21 cellular contexts compared by ENCODE assay signal in genomic region chr10:107689318-107689717, GRCh38.
DNase-seq lines count a peak whose midpoint lies in the region; ATAC-seq lines count a peak whose summit lies in the region.
"Had no signal": no experiment of that assay in that cellular context is flagged by ENCODE, and none has a peak within 500 bp of the region (broad histone marks: within the 10 kb centered on the region; RNA-seq: fewer than 3 reads in every experiment).

No MANE protein-coding gene starts in this region.

- H3K4me3 Mint-ChIP-seq in dendritic cell treated with granulocyte-macrophage colony-stimulating factor and Interleukin-4, amounts not matched to agents 40 ng/mL and 50 ng/mL, for 4 days, result peak overlapping the region; percentile 51
- H3K4me3 Mint-ChIP-seq in activated T-helper 17 cell treated with anti-CD3 and anti-CD28 coated beads, Interleukin-2, amount 50 U/mL, for 72 hours, result no peak overlapping the region
- H3K4me3 Mint-ChIP-seq: CD4-positive, CD25-positive, alpha-beta regulatory T cell; naive thymus-derived CD8-positive, alpha-beta T cell; T-helper 17 cell had no signal

- no peaks in the 10 kb centered on the region for H3K36me3 Mint-ChIP-seq in dendritic cell treated with granulocyte-macrophage colony-stimulating factor and Interleukin-4, amounts not matched to agents 40 ng/mL and 50 ng/mL, for 4 days (ENCODE audit: low read depth)
- no peaks in the 10 kb centered on the region for H3K36me3 Mint-ChIP-seq in activated T-helper 17 cell treated with anti-CD3 and anti-CD28 coated beads, Interleukin-2, amount 50 U/mL, for 72 hours (ENCODE audit: low read depth)
- H3K36me3 Mint-ChIP-seq: CD4-positive, CD25-positive, alpha-beta regulatory T cell had no signal

- H3K4me1 Mint-ChIP-seq in dendritic cell treated with granulocyte-macrophage colony-stimulating factor and Interleukin-4, amounts not matched to agents 40 ng/mL and 50 ng/mL, for 4 days (ENCODE audit: low read depth), result peaks cover 61% of the 10 kb centered on the region
- no peaks in the 10 kb centered on the region for H3K4me1 Mint-ChIP-seq in activated T-helper 17 cell treated with anti-CD3 and anti-CD28 coated beads, Interleukin-2, amount 50 U/mL, for 72 hours
- H3K4me1 Mint-ChIP-seq: T-helper 17 cell had no signal

- no peaks in the 10 kb centered on the region for H3K27me3 Mint-ChIP-seq in dendritic cell treated with granulocyte-macrophage colony-stimulating factor and Interleukin-4, amounts not matched to agents 40 ng/mL and 50 ng/mL, for 4 days
- no peaks in the 10 kb centered on the region for H3K27me3 Mint-ChIP-seq in activated T-helper 17 cell treated with anti-CD3 and anti-CD28 coated beads, Interleukin-2, amount 50 U/mL, for 72 hours
- H3K27me3 Mint-ChIP-seq: CD4-positive, CD25-positive, alpha-beta regulatory T cell; naive thymus-derived CD8-positive, alpha-beta T cell; progenitor cell of endocrine pancreas; T-helper 17 cell had no signal

- DNase-seq in MV-4-11 (lab: John Stamatoyannopoulos, UW) (peak; percentile 93), ecto neural progenitor cell (ENCODE audit: low spot score) (no peak), hypothalamus (lab: John Stamatoyannopoulos, UW) (no peak)
- DNase-seq in activated CD4-positive, CD25-positive, alpha-beta regulatory T cell (lab: John Stamatoyannopoulos, UW), result no peak
- DNase-seq: activated CD4-positive, CD25-positive, alpha-beta regulatory T cell treated with anti-CD3 and anti-CD28 coated beads, Interleukin-2, amount 50 U/mL, for 72 hours; CD4-positive, CD25-positive, alpha-beta regulatory T cell; DMS79 treated with DMSO at 0.1 percent for 48 hours; foreskin keratinocyte; HCEC 1CT; left ventricle myocardium superior; naive thymus-derived CD8-positive, alpha-beta T cell; NCI-H1092 treated with DMSO at 0.1 percent for 48 hours; NCI-H2107; NCI-H774; small intestine; T-helper 17 cell; thyroid gland had no signal

- H3K27ac Mint-ChIP-seq in dendritic cell treated with granulocyte-macrophage colony-stimulating factor and Interleukin-4, amounts not matched to agents 40 ng/mL and 50 ng/mL, for 4 days, result peak overlapping the region; percentile 39
- no peak overlapping the region for H3K27ac Mint-ChIP-seq in activated T-helper 17 cell treated with anti-CD3 and anti-CD28 coated beads, Interleukin-2, amount 50 U/mL, for 72 hours
- H3K27ac Mint-ChIP-seq: CD4-positive, CD25-positive, alpha-beta regulatory T cell; naive thymus-derived CD8-positive, alpha-beta T cell; progenitor cell of endocrine pancreas; T-helper 17 cell had no signal

- intact Hi-C loops in dendritic cell treated with granulocyte-macrophage colony-stimulating factor and Interleukin-4, amounts not matched to agents 40 ng/mL and 50 ng/mL, for 4 days (cut with micrococcal nuclease), result loop anchor here (10.0 kb wide), 1 partner anchor 855 kb away; no protein-coding TSS in a partner anchor

- no peaks in the 10 kb centered on the region for H3K9me3 Mint-ChIP-seq in dendritic cell treated with granulocyte-macrophage colony-stimulating factor and Interleukin-4, amounts not matched to agents 40 ng/mL and 50 ng/mL, for 4 days
- H3K9me3 Mint-ChIP-seq in activated T-helper 17 cell treated with anti-CD3 and anti-CD28 coated beads, Interleukin-2, amount 50 U/mL, for 72 hours, result peaks cover 17% of the 10 kb centered on the region

- peak; percentile 73 for ATAC-seq in GM21360 (IDR thresholded peaks at IDR 0.05; ENCODE audit: unreplicated experiment)
- ATAC-seq in activated T-helper 17 cell treated with anti-CD3 and anti-CD28 coated beads, Interleukin-2, amount 50 U/mL, for 72 hours (replicated peaks), result no peak
- ATAC-seq: foreskin keratinocyte; left ventricle myocardium superior; naive thymus-derived CD8-positive, alpha-beta T cell; T-helper 17 cell had no signal
